10 cellular contexts compared by ENCODE assay signal in the genomic region with DNA sequence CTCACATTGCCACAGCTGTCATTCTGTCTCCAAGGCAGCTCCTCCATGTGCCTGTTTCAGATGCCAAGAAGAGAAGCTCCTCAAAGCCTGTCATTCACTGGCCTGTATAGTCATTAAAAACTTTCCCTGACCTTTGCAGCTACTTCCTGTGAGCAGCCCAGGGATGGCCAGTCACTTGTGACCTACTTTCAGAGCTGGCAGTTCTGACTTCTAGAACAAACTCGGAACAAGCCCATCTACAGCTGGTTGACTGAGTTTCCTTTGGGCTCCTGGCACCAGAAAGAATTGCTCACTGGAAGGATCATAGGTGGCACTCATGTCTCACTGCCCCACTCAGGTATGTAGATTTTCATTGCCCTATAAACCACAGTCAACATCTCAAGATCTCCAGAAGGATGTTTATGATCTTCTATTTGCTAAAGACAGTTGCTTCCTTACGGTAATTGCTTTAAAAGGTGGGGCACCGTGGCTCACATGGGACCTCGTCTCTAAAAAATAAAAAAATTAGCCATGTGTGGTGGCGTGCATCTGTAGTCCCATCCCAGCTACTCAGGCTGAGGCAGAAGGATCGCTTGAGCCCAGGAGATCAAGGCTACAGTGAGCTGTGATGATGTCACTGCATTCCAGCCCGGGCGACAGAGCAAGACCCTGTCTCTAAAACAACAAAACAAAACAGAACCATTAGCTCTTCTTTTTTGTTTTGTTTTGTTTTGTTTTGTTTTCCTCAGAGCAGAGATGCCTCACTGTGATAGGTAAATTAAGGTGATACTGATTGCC. TPM values are rescaled to one million over a fixed set of nuclear protein-coding genes. Genes with fewer than 3 reads are reported as not detected.
DNase-seq lines count a peak whose midpoint lies in the region; ATAC-seq, FAIRE-seq and TF ChIP-seq lines count a peak whose summit lies in the region.
"Had no signal": no experiment of that assay in that cellular context is flagged by ENCODE, and none has a peak within 500 bp of the region (broad histone marks: within the 10 kb centered on the region; RNA-seq: fewer than 3 reads in every experiment).

No MANE protein-coding gene starts in this region.

- DNase-seq in DMS79 (lab: John Stamatoyannopoulos, UW) (peak; percentile 40), HT1080 (ENCODE audit: low read depth) (peak; percentile 36), glomerular visceral epithelial cell (ENCODE audit: extremely low spot score) (peak; percentile 51), pancreas (no peak), KG1 (lab: John Stamatoyannopoulos, UW) (no peak), mucosa of gallbladder (ENCODE audit: low spot score) (no peak), HUDEP-2 (lab: John Stamatoyannopoulos, UW; ENCODE audit: unreplicated experiment in 76 of 76) (no peak)
- DNase-seq: DND-41, NCI-H446 treated with DMSO at 0.1 percent for 48 hours had no signal

- no peak for TF ChIP-seq CTCF in pancreas (IDR thresholded peaks at IDR 0.05)

- FAIRE-seq in pancreas (lab: Jason Lieb, UNC): no peak

- H3K9me3 ChIP-seq in pancreas: no peaks in the 10 kb centered on the region

- no peak overlapping the region for H3K4me3 ChIP-seq in pancreas

- H3K27me3 ChIP-seq in pancreas: no peaks in the 10 kb centered on the region

- no peaks in the 10 kb centered on the region for H3K36me3 ChIP-seq in pancreas

- ATAC-seq in pancreas: peak in 3 of 4 donors; percentile 31 to 77 (median 62)
- ATAC-seq in HG02884 (IDR thresholded peaks at IDR 0.05; ENCODE audit: unreplicated experiment): no peak

- intact Hi-C loops in pancreas (cut with DNase I): no loop called here

- H3K4me1 ChIP-seq in pancreas: no peaks in the 10 kb centered on the region

- WGBS in pancreas, 2 donors: 79 to 83% methylated on average over 8 of the region's 8 CpGs

- no peak overlapping the region for H3K27ac ChIP-seq in pancreas

RNA-seq across cellular contexts. Expression of gene ATP13A3, which starts 11.2 kb away (rescaled TPM):
- total RNA-seq in HT1080 (2014; rRNA removed; shearing (Covaris generic)): 153 and 157 TPM in 2 replicates
- polyA plus RNA-seq in HT1080 (2015; cell fraction: cytosol; rRNA removed): 179 and 296 TPM in 2 replicates
- 264 and 294 TPM in 2 replicates for polyA plus RNA-seq in HT1080 (2015; cell fraction: nucleus; rRNA removed)
- total RNA-seq in pancreas (10 to 100 TPM; 17.9 to 66.6 (median 28.9) TPM), mucosa of gallbladder (103 TPM)
- polyA plus RNA-seq in pancreas: 10 to 100 TPM in 1 of 2 donors, 1 to 10 TPM in 1; 9.3 to 17.6 TPM

Comparison
In these comparisons a context has a peak if more than half of its experiments do, and no peak if none do; other contexts are left out.
1. DNase-seq: peak in DMS79 (single experiment), HT1080 (single experiment) and glomerular visceral epithelial cell (single experiment); none in pancreas (0 of 6), KG1 (single experiment), mucosa of gallbladder (single experiment) and HUDEP-2 (0 of 76).